8 cellular contexts compared by ENCODE assay signal in the genomic region with DNA sequence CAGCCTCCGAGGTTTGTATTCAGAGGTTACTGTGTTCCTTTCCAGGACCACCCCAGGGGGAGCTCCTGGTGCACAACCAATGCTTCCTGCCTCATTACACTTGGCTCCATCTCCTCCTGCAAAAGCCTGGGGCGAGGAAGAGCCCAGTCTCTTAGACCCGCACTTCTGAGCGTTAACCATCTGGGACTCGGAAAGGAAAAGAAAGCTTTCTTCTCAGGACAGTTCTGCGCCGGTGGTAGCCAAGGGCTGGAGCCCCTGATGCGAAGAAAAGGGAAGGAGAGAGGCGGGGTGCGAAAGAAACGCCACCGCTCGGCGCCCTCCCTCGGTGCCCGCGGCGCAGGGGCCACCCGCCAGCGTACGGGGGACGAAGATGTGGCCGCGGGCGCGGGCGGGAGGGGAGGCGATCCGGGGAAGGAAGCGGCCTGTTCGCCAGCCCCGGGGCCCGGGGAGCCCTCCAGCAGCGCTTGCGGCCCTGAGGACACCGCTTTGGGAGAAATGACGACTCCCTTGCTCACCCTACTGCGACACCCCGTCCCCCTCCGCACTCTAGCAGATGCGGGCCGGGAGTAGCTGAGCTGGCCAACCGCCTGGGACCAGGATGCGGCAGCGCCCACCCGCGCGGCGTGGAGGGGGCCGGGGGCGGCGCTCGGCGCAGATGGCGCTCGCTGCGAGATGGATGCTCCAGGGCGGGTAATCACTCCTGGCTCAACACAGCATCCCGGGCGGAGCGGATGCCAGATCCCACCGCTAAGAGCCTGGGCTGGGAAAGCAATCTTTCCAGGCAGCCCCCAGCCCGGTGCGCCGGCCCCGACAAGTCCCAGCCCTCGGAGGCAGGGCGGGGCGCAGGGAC. TPM values are rescaled to one million over a fixed set of nuclear protein-coding genes. Genes with fewer than 3 reads are reported as not detected.
DNase-seq lines count a peak whose midpoint lies in the region; ATAC-seq and TF ChIP-seq lines count a peak whose summit lies in the region.

No MANE protein-coding gene starts in this region.

- POLR2A ChIA-PET in WTC11 (lab: Charles Lee) (interaction anchor here (0.5 to 2.5 kb wide), 4 partner anchors 71 to 278 kb away, joined by 3 to 14 read pairs (median 3); a partner anchor contains a TSS), PC-3 (lab: Charles Lee; ENCODE audit: unreplicated experiment) (no interaction called here)

- CTCF ChIA-PET in WTC11 (lab: Charles Lee): interaction anchor here (0.6 to 3.8 kb wide), 7 partner anchors 10 to 309 kb away, joined by 3 to 16 read pairs (median 3); no protein-coding TSS in a partner anchor
- CTCF ChIA-PET in PC-3 (lab: Charles Lee): no interaction called here

- H3K4me3 ChIP-seq in esophagus muscularis mucosa (peak overlapping the region; percentile 53 to 63 (median 55)), muscle layer of colon (ENCODE audit: low read depth in 1 of 2, low read length in 2 of 2) (peak overlapping the region; percentile 26 to 38), uterus (peak overlapping the region; percentile 19 to 34), PC-3 (ENCODE audit: low read length) (no peak overlapping the region)

- peak; percentile 55 for DNase-seq in DMS53 treated with DMSO at 0.1 percent for 48 hours (lab: John Stamatoyannopoulos, UW; ENCODE audit: unreplicated experiment)
- DNase-seq in WTC11 (ENCODE audit: low spot score): peak; percentile 52
- DNase-seq in esophagus muscularis mucosa (ENCODE audit: extremely low spot score): no peak
- DNase-seq in uterus: no peak
- DNase-seq in PC-3: no peak

- H3K9ac ChIP-seq in muscle layer of colon (ENCODE audit: low read length): no peak overlapping the region
- H3K9ac ChIP-seq in PC-3 (ENCODE audit: low read length): no peak overlapping the region

- H3K4me3 Mint-ChIP-seq in IgD-negative memory B cell (peak overlapping the region; percentile 80 to 94 (median 86)), WTC11 (peak overlapping the region; percentile 93)

- H3K27me3 Mint-ChIP-seq in IgD-negative memory B cell (peaks cover 36% of the 10 kb centered on the region), WTC11 (ENCODE audit: low read depth) (peaks cover 55% of the 10 kb centered on the region)

- H4K20me1 ChIP-seq in PC-3 (ENCODE audit: low read length): no peaks in the 10 kb centered on the region

- peaks cover 10 to 21% (median 17%) of the 10 kb centered on the region in 3 donors for H3K4me1 Mint-ChIP-seq in IgD-negative memory B cell
- H3K4me1 Mint-ChIP-seq in WTC11: peaks cover 27% of the 10 kb centered on the region

- no peaks in the 10 kb centered on the region for H3K36me3 Mint-ChIP-seq in IgD-negative memory B cell
- no peaks in the 10 kb centered on the region for H3K36me3 Mint-ChIP-seq in WTC11

- 3% methylated on average over 31 of the region's 69 CpGs for WGBS in esophagus muscularis mucosa

- no peaks in the 10 kb centered on the region for H3K36me3 ChIP-seq in esophagus muscularis mucosa
- H3K36me3 ChIP-seq in muscle layer of colon (ENCODE audit: insufficient read depth, low read length): no peaks in the 10 kb centered on the region
- no peaks in the 10 kb centered on the region for H3K36me3 ChIP-seq in uterus
- H3K36me3 ChIP-seq in PC-3 (ENCODE audit: low read depth, low read length): no peaks in the 10 kb centered on the region

- H3K9me2 ChIP-seq in PC-3 (replicated peaks; ENCODE audit: low read length): no peaks in the 10 kb centered on the region

- intact Hi-C loops in esophagus muscularis mucosa (cut with DNase I): no loop called here
- intact Hi-C loops in uterus (cut with DNase I; ENCODE audit: low total_unique reads): no loop called here
- intact Hi-C loops in PC-3 (cut with micrococcal nuclease): loop anchor here (5.0 kb wide), 1 partner anchor 158 kb away; no protein-coding TSS in a partner anchor

- H3K4me1 ChIP-seq in esophagus muscularis mucosa (peaks cover 18 to 30% (median 26%) of the 10 kb centered on the region in 4 donors), muscle layer of colon (ENCODE audit: insufficient read depth, low read length) (peaks cover 5% of the 10 kb centered on the region), uterus (peaks cover 0 to 9% of the 10 kb centered on the region in 2 donors), PC-3 (ENCODE audit: insufficient read depth, low read length) (no peaks in the 10 kb centered on the region)

- H3K79me2 ChIP-seq in PC-3 (ENCODE audit: low read length): no peaks in the 10 kb centered on the region

- no peaks in the 10 kb centered on the region for H3K9me3 ChIP-seq in esophagus muscularis mucosa
- no peaks in the 10 kb centered on the region for H3K9me3 ChIP-seq in muscle layer of colon (ENCODE audit: low read length)
- H3K9me3 ChIP-seq in uterus: no peaks in the 10 kb centered on the region
- no peaks in the 10 kb centered on the region for H3K9me3 ChIP-seq in PC-3 (ENCODE audit: low read length)

- H3K27ac ChIP-seq in esophagus muscularis mucosa (replicated peaks in 1 of 4): no peak overlapping the region
- no peak overlapping the region for H3K27ac ChIP-seq in muscle layer of colon (ENCODE audit: low read depth, low read length)
- H3K27ac ChIP-seq in uterus: no peak overlapping the region
- H3K27ac ChIP-seq in PC-3 (ENCODE audit: low read length): no peak overlapping the region

- H3K9me3 Mint-ChIP-seq in IgD-negative memory B cell (no peaks in the 10 kb centered on the region), WTC11 (no peaks in the 10 kb centered on the region)

- no peak overlapping the region for H3K4me2 ChIP-seq in PC-3 (ENCODE audit: low read length)

- no peak for TF ChIP-seq POLR2A in esophagus muscularis mucosa (IDR thresholded peaks at IDR 0.05; ENCODE audit: low read depth)
- no peak for TF ChIP-seq POLR2A in uterus (IDR thresholded peaks at IDR 0.05)

- H3K27me3 ChIP-seq in esophagus muscularis mucosa (peaks cover 0 to 77% (median 35%) of the 10 kb centered on the region in 4 donors), muscle layer of colon (ENCODE audit: control insufficient read depth in 1 of 2, insufficient read depth in 2 of 2, low read length in 2 of 2) (peaks cover 0 to 43% of the 10 kb centered on the region in 2 donors), uterus (peaks cover 0 to 3% of the 10 kb centered on the region in 2 donors), PC-3 (ENCODE audit: low read length) (peaks cover 55% of the 10 kb centered on the region)

- no peaks in the 10 kb centered on the region for H3F3A ChIP-seq in PC-3 (ENCODE audit: low read length, unreplicated experiment)

- no TSS peak for BruUV-seq in PC-3 (replicated peaks; lab: Mats Ljungman, UMichigan)

- no peak overlapping the region for H3K27ac Mint-ChIP-seq in IgD-negative memory B cell
- no peak overlapping the region for H3K27ac Mint-ChIP-seq in WTC11

- no peak for TF ChIP-seq EP300 in esophagus muscularis mucosa (IDR thresholded peaks at IDR 0.05)

- H2AFZ ChIP-seq in PC-3 (ENCODE audit: low read length): no peak overlapping the region

- no peak for TF ChIP-seq CTCF in WTC11 (IDR thresholded peaks at IDR 0.05)
- no peak for TF ChIP-seq CTCF in esophagus muscularis mucosa (IDR thresholded peaks at IDR 0.05)
- no peak for TF ChIP-seq CTCF in uterus (IDR thresholded peaks at IDR 0.05)
- TF ChIP-seq CTCF in PC-3 (conservative IDR thresholded peaks at IDR 0.05; ENCODE audit: low read depth, low read length): no peak

- ATAC-seq in WTC11 (peak; percentile 52), PC-3 (no peak), HG03039 (IDR thresholded peaks at IDR 0.05; ENCODE audit: unreplicated experiment) (no peak)

TF ChIP-seq in WTC11, 78 proteins besides CTCF, POLR2A, EP300 and RAD21:
- TF ChIP-seq, protein P1, sequence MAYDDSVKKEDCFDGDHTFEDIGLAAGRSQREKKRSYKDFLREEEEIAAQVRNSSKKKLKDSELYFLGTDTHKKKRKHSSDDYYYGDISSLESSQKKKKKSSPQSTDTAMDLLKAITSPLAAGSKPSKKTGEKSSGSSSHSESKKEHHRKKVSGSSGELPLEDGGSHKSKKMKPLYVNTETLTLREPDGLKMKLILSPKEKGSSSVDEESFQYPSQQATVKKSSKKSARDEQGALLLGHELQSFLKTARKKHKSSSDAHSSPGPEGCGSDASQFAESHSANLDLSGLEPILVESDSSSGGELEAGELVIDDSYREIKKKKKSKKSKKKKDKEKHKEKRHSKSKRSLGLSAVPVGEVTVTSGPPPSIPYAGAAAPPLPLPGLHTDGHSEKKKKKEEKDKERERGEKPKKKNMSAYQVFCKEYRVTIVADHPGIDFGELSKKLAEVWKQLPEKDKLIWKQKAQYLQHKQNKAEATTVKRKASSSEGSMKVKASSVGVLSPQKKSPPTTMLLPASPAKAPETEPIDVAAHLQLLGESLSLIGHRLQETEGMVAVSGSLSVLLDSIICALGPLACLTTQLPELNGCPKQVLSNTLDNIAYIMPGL (CRISPR knock-in tag; IDR thresholded peaks at IDR 0.05): peak; percentile 86; the same call in 1 of the 2 replicates
- no peak for TF ChIP-seq NR3C1 (CRISPR knock-in tag; conservative IDR thresholded peaks at IDR 0.05; ENCODE audit: low read depth)

RNA-seq across cellular contexts. Expression of a gene that starts 1.3 kb away (rescaled TPM):
- polyA plus RNA-seq in IgD-negative memory B cell: 0.49 TPM
- total RNA-seq in WTC11 (2021) (2.6 to 2.9 TPM (median 2.7 TPM) in 3 replicates), esophagus muscularis mucosa (1 to 10 TPM; 2.9 to 5.2 (median 3.3) TPM), uterus (10 to 100 TPM in 1 of 4 donors, 1 to 10 TPM in 1, under 1 TPM in 1, not detected in 1; 0.77 to 30.3 (median 2.0) TPM), PC-3 (2014; rRNA removed) (not detected in 2 replicates)

Comparison
In these comparisons a context has a peak if more than half of its experiments do, and no peak if none do; other contexts are left out.
1. DNase-seq: peak in DMS53 treated with DMSO at 0.1 percent for 48 hours (single experiment) and WTC11 (single experiment); none in esophagus muscularis mucosa (single experiment), uterus (0 of 2) and PC-3 (single experiment).